In the genomic region with DNA sequence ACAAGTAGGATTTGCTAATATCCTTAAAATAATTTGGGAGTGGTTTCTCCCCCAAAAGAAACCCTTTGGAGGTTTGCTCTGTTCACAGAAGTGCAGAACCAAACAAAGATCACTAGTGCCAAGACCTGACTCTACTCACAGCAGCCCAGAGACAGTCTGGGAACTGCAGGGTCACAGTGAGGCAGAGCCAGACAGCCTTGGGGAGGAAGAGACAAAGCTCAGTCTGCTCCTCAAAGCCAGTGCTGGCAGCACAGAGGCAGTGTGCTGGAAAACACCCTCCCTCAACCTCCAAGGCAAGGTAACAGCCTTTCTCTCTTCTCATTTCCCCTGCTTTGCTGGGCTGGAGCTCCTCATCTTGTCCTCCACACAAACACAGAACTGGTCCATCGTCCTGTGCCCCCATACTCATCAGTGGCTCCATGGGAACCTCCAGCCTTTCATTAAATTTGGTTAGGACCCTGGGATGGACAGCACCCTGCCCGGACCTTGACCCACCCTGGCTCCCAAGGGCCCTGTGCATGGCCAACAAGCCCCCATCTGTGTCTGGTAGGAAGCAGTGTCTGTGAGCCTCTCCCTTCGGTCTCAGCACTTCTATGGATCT, we compare ENCODE assay signal across 10 cellular contexts. TPM values are rescaled to one million over a fixed set of nuclear protein-coding genes. Genes with fewer than 3 reads are reported as not detected.
"Had no signal": no experiment of that assay in that cellular context is flagged by ENCODE, and none has a peak within 500 bp of the region (broad histone marks: within the 10 kb centered on the region; RNA-seq: fewer than 3 reads in every experiment).

No MANE protein-coding gene starts in this region.

- DNase-seq: activated CD4-positive, alpha-beta T cell treated with anti-CD3 and anti-CD28 coated beads, Interleukin-2, amount 10 ng/mL, durations not matched to agents 7 days and 5 days; activated CD4-positive, CD25-positive, alpha-beta regulatory T cell; activated naive CD4-positive, alpha-beta T cell treated with anti-CD3 and anti-CD28 coated beads for 36 hours; effector CD4-positive, alpha-beta T cell; hippocampal formation; left cardiac atrium; nephron progenitor cell; stimulated activated CD4-positive, alpha-beta T cell treated with anti-CD3 and anti-CD28 coated beads, Interleukin-15, amount 100 ng/mL, for 24 hours; stimulated activated CD4-positive, alpha-beta T cell treated with anti-CD3 and anti-CD28 coated beads, Interleukin-4, amount 100 ng/mL, for 24 hours; thyroid gland had no signal

- H3K9me3 ChIP-seq: thyroid gland had no signal

- H3K4me3 ChIP-seq: thyroid gland had no signal

- H3K36me3 ChIP-seq: thyroid gland had no signal

- H3K4me1 ChIP-seq: thyroid gland had no signal

- H3K27ac ChIP-seq: thyroid gland had no signal

- H3K27me3 ChIP-seq: thyroid gland had no signal

RNA-seq across cellular contexts. Expression of gene RAB6B, which starts 12.6 kb away (rescaled TPM):
- total RNA-seq: activated CD4-positive, alpha-beta T cell treated with anti-CD3 and anti-CD28 coated beads, Interleukin-2, amount 10 ng/mL, durations not matched to agents 7 days and 5 days; activated naive CD4-positive, alpha-beta T cell treated with anti-CD3 and anti-CD28 coated beads for 36 hours had no signal
